In genomic region chr2:36358317-36358659, GRCh38 we compare ENCODE assay signal across 9 cellular contexts. TPM values are rescaled to one million over a fixed set of nuclear protein-coding genes. Genes with fewer than 3 reads are reported as not detected.
DNase-seq lines count a peak whose midpoint lies in the region; ATAC-seq and TF ChIP-seq lines count a peak whose summit lies in the region.
"Had no signal": no experiment of that assay in that cellular context is flagged by ENCODE, and none has a peak within 500 bp of the region (broad histone marks: within the 10 kb centered on the region; RNA-seq: fewer than 3 reads in every experiment).

No MANE protein-coding gene starts in this region.

- ATAC-seq in foreskin keratinocyte, result no peak
- no peak for ATAC-seq in GM21825 (IDR thresholded peaks at IDR 0.05; ENCODE audit: unreplicated experiment)

- H3K27ac ChIP-seq in WERI-Rb-1 (no peak overlapping the region), foreskin keratinocyte (peak overlapping the region; percentile 56)
- H3K27ac ChIP-seq: neutrophil had no signal

- H3K27me3 ChIP-seq in WERI-Rb-1 (ENCODE audit: insufficient read depth, low read depth, severe bottlenecking) (peaks cover 9% of the 10 kb centered on the region), foreskin keratinocyte (no peaks in the 10 kb centered on the region)

- TF ChIP-seq CTCF in WERI-Rb-1 (IDR thresholded peaks at IDR 0.05; ENCODE audit: low read depth, low read length) (no peak), foreskin keratinocyte (conservative IDR thresholded peaks at IDR 0.05) (no peak)

- no peaks in the 10 kb centered on the region for H3K36me3 ChIP-seq in WERI-Rb-1
- H3K36me3 ChIP-seq: neutrophil had no signal

- peaks cover 38% of the 10 kb centered on the region for H3K4me1 ChIP-seq in foreskin keratinocyte

- H3K4me3 ChIP-seq in WERI-Rb-1 (ENCODE audit: low read depth, low read length) (peak overlapping the region; percentile 80), skeletal muscle cell (ENCODE audit: low read depth, low read length) (peak overlapping the region; percentile 76)

- DNase-seq in GM04503 (ENCODE audit: low read depth), result peak; percentile 67
- DNase-seq in WERI-Rb-1, result no peak
- DNase-seq in foreskin keratinocyte, result no peak
- DNase-seq in skeletal muscle cell (ENCODE audit: low read depth), result no peak
- DNase-seq in DMS79 treated with DMSO at 0.1 percent for 48 hours (lab: John Stamatoyannopoulos, UW), result no peak
- no peak for DNase-seq in cortex of kidney (lab: John Stamatoyannopoulos, UW)
- DNase-seq in NCI-H526 (lab: John Stamatoyannopoulos, UW), result no peak

- no peaks in the 10 kb centered on the region for H3K9me3 ChIP-seq in WERI-Rb-1 (ENCODE audit: severe bottlenecking)
- H3K9me3 ChIP-seq: neutrophil had no signal

RNA-seq across cellular contexts. Expression of gene CRIM1, which starts 2.7 kb away (rescaled TPM):
- 76.8 and 99.4 TPM in 2 replicates for total RNA-seq in foreskin keratinocyte
- polyA plus RNA-seq in foreskin keratinocyte, result 11.7 and 19.3 TPM in 2 replicates
